13 cellular contexts compared by ENCODE assay signal in the genomic region with DNA sequence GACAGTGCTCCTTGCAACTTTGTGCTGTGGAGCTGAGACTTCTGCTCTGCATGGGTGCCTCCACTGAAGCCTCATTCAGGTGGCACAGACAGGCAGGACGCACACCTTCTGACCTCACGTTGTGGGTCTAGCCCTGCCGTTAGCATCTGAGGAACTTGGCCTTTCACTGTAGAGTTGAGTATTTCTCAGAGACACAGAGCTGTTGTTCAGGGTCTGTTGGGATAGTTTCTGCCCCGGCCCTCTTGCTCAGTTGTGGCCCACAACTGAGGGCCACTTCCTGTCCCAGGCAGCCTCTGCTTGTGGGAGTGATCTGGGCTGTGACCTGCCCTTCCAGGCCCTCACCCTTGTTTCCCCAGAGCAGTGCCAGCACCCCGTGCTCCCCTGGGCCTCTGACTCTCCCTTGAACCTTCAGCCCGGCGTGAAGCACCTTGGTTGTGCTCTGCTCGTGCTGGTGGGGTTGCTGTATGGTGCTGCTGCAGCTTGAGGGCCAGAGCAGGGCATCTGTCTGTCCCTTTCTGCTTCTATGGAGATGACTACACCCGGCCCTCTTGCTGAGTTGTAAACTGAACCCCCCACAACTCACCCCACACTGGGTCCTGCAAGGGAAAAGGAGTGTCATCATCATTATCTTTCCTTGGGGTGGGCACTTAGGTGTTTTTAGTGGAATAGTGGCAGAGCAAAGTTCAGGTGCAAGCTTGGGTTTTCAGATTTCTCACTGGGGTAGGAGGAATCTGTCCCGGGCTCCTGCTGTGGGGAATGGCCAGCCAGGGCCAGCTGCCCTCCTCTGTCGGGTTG. TPM values are rescaled to one million over a fixed set of nuclear protein-coding genes. Genes with fewer than 3 reads are reported as not detected.
DNase-seq lines count a peak whose midpoint lies in the region; ATAC-seq and TF ChIP-seq lines count a peak whose summit lies in the region.
"Had no signal": no experiment of that assay in that cellular context is flagged by ENCODE, and none has a peak within 500 bp of the region (broad histone marks: within the 10 kb centered on the region; RNA-seq: fewer than 3 reads in every experiment).

No MANE protein-coding gene starts in this region.

- ATAC-seq in GM18861 (IDR thresholded peaks at IDR 0.05; ENCODE audit: unreplicated experiment) = peak; percentile 50
- peak; percentile 53 for ATAC-seq in HG02678 (IDR thresholded peaks at IDR 0.05; ENCODE audit: unreplicated experiment)
- ATAC-seq in activated T-cell treated with anti-CD3 and anti-CD28 coated beads, Interleukin-2, amount 50 U/mL, for 72 hours (replicated peaks in 1 of 2) = peak; percentile 55 to 66
- ATAC-seq: esophagus mucosa, psoas muscle had no signal

- peaks cover 84% of the 10 kb centered on the region for H3K4me1 Mint-ChIP-seq in activated T-cell treated with anti-CD3 and anti-CD28 coated beads, Interleukin-2, amount 50 U/mL, for 72 hours (ENCODE audit: low read depth)
- H3K4me1 Mint-ChIP-seq in neural progenitor cell (peaks cover 61% of the 10 kb centered on the region), mesothelial cell of epicardium (peaks cover 18% of the 10 kb centered on the region)

- no peak overlapping the region for H2BK120ac ChIP-seq in neuronal stem cell (ENCODE audit: low read depth, low read length)

- no peak overlapping the region for H3K14ac ChIP-seq in neuronal stem cell (ENCODE audit: low read length)

- H3K4me2 ChIP-seq in neural progenitor cell (peak overlapping the region; percentile 35), neuronal stem cell (ENCODE audit: insufficient read depth, low read length, poor library complexity, severe bottlenecking) (no peak overlapping the region)

- TF ChIP-seq CTCF in neural progenitor cell (IDR thresholded peaks at IDR 0.05) (no peak), mesothelial cell of epicardium (IDR thresholded peaks at IDR 0.05; ENCODE audit: unreplicated experiment) (no peak)

- H3K9me3 ChIP-seq in neural progenitor cell (ENCODE audit: low read depth) = no peaks in the 10 kb centered on the region
- H3K9me3 ChIP-seq in neuronal stem cell (replicated peaks in 1 of 2; ENCODE audit: control insufficient read depth in 2 of 2, insufficient read depth in 1 of 2, low read depth in 1 of 2, low read length in 2 of 2) = no peaks in the 10 kb centered on the region
- H3K9me3 ChIP-seq: ascending aorta, psoas muscle had no signal

- no peak overlapping the region for H2AFZ ChIP-seq in neural progenitor cell (replicated peaks)
- no peak overlapping the region for H2AFZ ChIP-seq in neuronal stem cell (ENCODE audit: low read length)

- no peaks in the 10 kb centered on the region for H3K36me3 Mint-ChIP-seq in activated T-cell treated with anti-CD3 and anti-CD28 coated beads, Interleukin-2, amount 50 U/mL, for 72 hours (ENCODE audit: insufficient read depth in 2 of 2)
- H3K36me3 Mint-ChIP-seq in neural progenitor cell = peaks cover 3% of the 10 kb centered on the region
- no peaks in the 10 kb centered on the region for H3K36me3 Mint-ChIP-seq in mesothelial cell of epicardium

- H4K91ac ChIP-seq in neuronal stem cell (ENCODE audit: low read depth, low read length, poor library complexity) = no peak overlapping the region

- no peak overlapping the region for H3K23ac ChIP-seq in neuronal stem cell (ENCODE audit: low read depth, low read length, poor library complexity)

- peaks cover 99% of the 10 kb centered on the region for H3K79me2 ChIP-seq in neural progenitor cell (ENCODE audit: low read depth)

- no CpG with 5 or more reads among the region's 11 CpGs for WGBS in neuronal stem cell (ENCODE audit: extremely low coverage in 2 of 2, insufficient read length in 2 of 2, insufficient replicate concordance in 1 of 2), 2 donors

- H3K9me3 Mint-ChIP-seq in activated T-cell treated with anti-CD3 and anti-CD28 coated beads, Interleukin-2, amount 50 U/mL, for 72 hours = no peaks in the 10 kb centered on the region
- H3K9me3 Mint-ChIP-seq in neural progenitor cell (no peaks in the 10 kb centered on the region), mesothelial cell of epicardium (no peaks in the 10 kb centered on the region)

- no peak overlapping the region for H3K18ac ChIP-seq in neuronal stem cell (ENCODE audit: low read length)

- H2AK5ac ChIP-seq in neuronal stem cell (ENCODE audit: low read depth, low read length) = no peak overlapping the region

- H3K4me3 ChIP-seq in neural progenitor cell (no peak overlapping the region), neuronal stem cell (ENCODE audit: low read length in 2 of 2) (no peak overlapping the region)
- H3K4me3 ChIP-seq: ascending aorta, psoas muscle had no signal

- H3K27ac ChIP-seq in neural progenitor cell (no peak overlapping the region), neuronal stem cell (replicated peaks; ENCODE audit: low read length) (no peak overlapping the region)
- H3K27ac ChIP-seq: ascending aorta, psoas muscle, WERI-Rb-1 had no signal

- no peak overlapping the region for H4K8ac ChIP-seq in neuronal stem cell (ENCODE audit: low read depth, low read length)

- no peak overlapping the region for H2BK5ac ChIP-seq in neuronal stem cell (ENCODE audit: low read length)

- H3K79me1 ChIP-seq in neuronal stem cell (ENCODE audit: low read depth, low read length) = peaks cover 8% of the 10 kb centered on the region

- peak overlapping the region; percentile 42 to 72 for H3K4me3 Mint-ChIP-seq in activated T-cell treated with anti-CD3 and anti-CD28 coated beads, Interleukin-2, amount 50 U/mL, for 72 hours
- H3K4me3 Mint-ChIP-seq in neural progenitor cell (no peak overlapping the region), mesothelial cell of epicardium (no peak overlapping the region)

- H3K27ac Mint-ChIP-seq in activated T-cell treated with anti-CD3 and anti-CD28 coated beads, Interleukin-2, amount 50 U/mL, for 72 hours = peak overlapping the region; percentile 63
- H3K27ac Mint-ChIP-seq in neural progenitor cell (no peak overlapping the region), mesothelial cell of epicardium (no peak overlapping the region)

- H2BK15ac ChIP-seq in neuronal stem cell (ENCODE audit: low read length) = no peak overlapping the region

- peaks cover 15% of the 10 kb centered on the region for H3F3A ChIP-seq in neural progenitor cell (ENCODE audit: low read depth)

- H3K27me3 ChIP-seq in neural progenitor cell = no peaks in the 10 kb centered on the region
- no peaks in the 10 kb centered on the region for H3K27me3 ChIP-seq in neuronal stem cell (ENCODE audit: control insufficient read depth in 3 of 3, insufficient read depth in 3 of 3, low read depth in 1 of 3, low read length in 3 of 3)
- H3K27me3 ChIP-seq: ascending aorta had no signal

- H4K20me1 ChIP-seq in neural progenitor cell (ENCODE audit: low read depth) = peaks cover 98% of the 10 kb centered on the region

- DNase-seq in activated T-cell treated with anti-CD3 and anti-CD28 coated beads, Interleukin-2, amount 50 U/mL, for 72 hours = no peak
- DNase-seq in neural progenitor cell (ENCODE audit: low spot score) = no peak
- DNase-seq in hypothalamus (lab: John Stamatoyannopoulos, UW) = no peak
- no peak for DNase-seq in GOT3 (lab: John Stamatoyannopoulos, UW)
- no peak for DNase-seq in neuronal stem cell (ENCODE audit: low spot score)
- DNase-seq in mesothelial cell of epicardium (ENCODE audit: low spot score in 2 of 2, unreplicated experiment in 2 of 2) = no peak
- DNase-seq: NCI-H1436, WERI-Rb-1 had no signal

- no peak overlapping the region for H2BK12ac ChIP-seq in neuronal stem cell (ENCODE audit: low read length)

- no peak overlapping the region for H3K9ac ChIP-seq in neural progenitor cell
- H3K9ac ChIP-seq in neuronal stem cell (ENCODE audit: low read depth, low read length, poor library complexity) = no peak overlapping the region

- H3K4ac ChIP-seq in neuronal stem cell (ENCODE audit: low read length) = no peak overlapping the region

- no peaks in the 10 kb centered on the region for H3K27me3 Mint-ChIP-seq in activated T-cell treated with anti-CD3 and anti-CD28 coated beads, Interleukin-2, amount 50 U/mL, for 72 hours (ENCODE audit: low read depth)
- H3K27me3 Mint-ChIP-seq in neural progenitor cell (ENCODE audit: insufficient read depth, low read depth) = peaks cover 4% of the 10 kb centered on the region
- no peaks in the 10 kb centered on the region for H3K27me3 Mint-ChIP-seq in mesothelial cell of epicardium (ENCODE audit: low read depth)

- H3K36me3 ChIP-seq in neural progenitor cell (no peaks in the 10 kb centered on the region), neuronal stem cell (replicated peaks in 1 of 2; ENCODE audit: control insufficient read depth in 2 of 2, insufficient read depth in 2 of 2, low read length in 2 of 2) (peaks cover 0 to 3% of the 10 kb centered on the region in 2 donors)
- H3K36me3 ChIP-seq: ascending aorta, WERI-Rb-1 had no signal

- H3K4me1 ChIP-seq in neural progenitor cell = peaks cover 40% of the 10 kb centered on the region
- peaks cover 0 to 29% of the 10 kb centered on the region in 2 donors for H3K4me1 ChIP-seq in neuronal stem cell (ENCODE audit: control insufficient read depth in 2 of 2, insufficient read depth in 1 of 2, low read depth in 1 of 2, low read length in 2 of 2)

RNA-seq across cellular contexts. Expression of gene BAHD1, which starts 11.7 kb away (rescaled TPM):
- 10 to 100 TPM; 20.8 to 21.9 TPM for total RNA-seq in activated T-cell treated with anti-CD3 and anti-CD28 coated beads, Interleukin-2, amount 50 U/mL, for 72 hours
- 5.8 and 13.7 TPM in 2 replicates for total RNA-seq in neural progenitor cell (ENCODE audit: low replicate concordance)
- polyA plus RNA-seq in neuronal stem cell (2013, experiment 1 of 2) = 13.7 TPM
- polyA plus RNA-seq in neuronal stem cell (2013, experiment 2 of 2) = 14.1 TPM
- 23.8 to 25.0 TPM (median 23.9 TPM) in 3 replicates for total RNA-seq in mesothelial cell of epicardium

RNA-seq across cellular contexts. Expression of gene CHST14, which starts 18.3 kb away (rescaled TPM):
- total RNA-seq in activated T-cell treated with anti-CD3 and anti-CD28 coated beads, Interleukin-2, amount 50 U/mL, for 72 hours = 1 to 10 TPM; 9.5 to 9.7 TPM
- total RNA-seq in neural progenitor cell (ENCODE audit: low replicate concordance) = 11.9 and 17.5 TPM in 2 replicates
- polyA plus RNA-seq in neuronal stem cell (2013, experiment 1 of 2) = 24.1 TPM
- polyA plus RNA-seq in neuronal stem cell (2013, experiment 2 of 2) = 23.7 TPM
- 39.2 to 41.9 TPM (median 40.4 TPM) in 3 replicates for total RNA-seq in mesothelial cell of epicardium

RNA-seq across cellular contexts. Expression of gene IVD, which starts 46.9 kb away (rescaled TPM):
- 10 to 100 TPM; 61.2 to 75.5 TPM for total RNA-seq in activated T-cell treated with anti-CD3 and anti-CD28 coated beads, Interleukin-2, amount 50 U/mL, for 72 hours
- total RNA-seq in neural progenitor cell (ENCODE audit: low replicate concordance) (18.0 and 38.4 TPM in 2 replicates), mesothelial cell of epicardium (101 to 117 TPM (median 104 TPM) in 3 replicates)
- 22.3 TPM for polyA plus RNA-seq in neuronal stem cell (2013, experiment 1 of 2)
- polyA plus RNA-seq in neuronal stem cell (2013, experiment 2 of 2) = 23.4 TPM

Comparison
In these comparisons a context has a peak if more than half of its experiments do, and no peak if none do; other contexts are left out.
1. H3K4me3 Mint-ChIP-seq: peak in activated T-cell treated with anti-CD3 and anti-CD28 coated beads, Interleukin-2, amount 50 U/mL, for 72 hours (2 of 2); none in neural progenitor cell (single experiment) and mesothelial cell of epicardium (single experiment).
2. Peak in every context shown above with its lines, with median percentiles within 50 percentile points of each other: ATAC-seq.